Comparison of ENCODE assay signal across 2 cellular contexts in genomic region chr18:68121308-68121707, GRCh38.
TF ChIP-seq lines count a peak whose summit lies in the region.

No MANE protein-coding gene starts in this region.

TF ChIP-seq in HepG2, 621 proteins besides CTCF, POLR2A, EP300 and RAD21 (continued from another document):
- no peak for TF ChIP-seq THYN1 (CRISPR knock-in tag; IDR thresholded peaks at IDR 0.05; ENCODE audit: borderline replicate concordance, low read depth)
TF ChIP-seq in HepG2: peak in this region for 1.

TF ChIP-seq in GM12878, 131 proteins besides CTCF, POLR2A, EP300 and RAD21 (continued from another document):
- TF ChIP-seq HSF1 (IDR thresholded peaks at IDR 0.05; ENCODE audit: low read depth, low read length) = no peak
- no peak for TF ChIP-seq NKRF (conservative IDR thresholded peaks at IDR 0.05)
- no peak for TF ChIP-seq EZH2 (IDR thresholded peaks at IDR 0.05; ENCODE audit: borderline replicate concordance, control insufficient read depth, low read depth, low read length)
- TF ChIP-seq SRF (IDR thresholded peaks at IDR 0.05; ENCODE audit: low read depth in 2 of 2, low read length in 2 of 2) = peak; percentile 13 to 84; a peak in 2 of 4 replicates
